In the genomic region with DNA sequence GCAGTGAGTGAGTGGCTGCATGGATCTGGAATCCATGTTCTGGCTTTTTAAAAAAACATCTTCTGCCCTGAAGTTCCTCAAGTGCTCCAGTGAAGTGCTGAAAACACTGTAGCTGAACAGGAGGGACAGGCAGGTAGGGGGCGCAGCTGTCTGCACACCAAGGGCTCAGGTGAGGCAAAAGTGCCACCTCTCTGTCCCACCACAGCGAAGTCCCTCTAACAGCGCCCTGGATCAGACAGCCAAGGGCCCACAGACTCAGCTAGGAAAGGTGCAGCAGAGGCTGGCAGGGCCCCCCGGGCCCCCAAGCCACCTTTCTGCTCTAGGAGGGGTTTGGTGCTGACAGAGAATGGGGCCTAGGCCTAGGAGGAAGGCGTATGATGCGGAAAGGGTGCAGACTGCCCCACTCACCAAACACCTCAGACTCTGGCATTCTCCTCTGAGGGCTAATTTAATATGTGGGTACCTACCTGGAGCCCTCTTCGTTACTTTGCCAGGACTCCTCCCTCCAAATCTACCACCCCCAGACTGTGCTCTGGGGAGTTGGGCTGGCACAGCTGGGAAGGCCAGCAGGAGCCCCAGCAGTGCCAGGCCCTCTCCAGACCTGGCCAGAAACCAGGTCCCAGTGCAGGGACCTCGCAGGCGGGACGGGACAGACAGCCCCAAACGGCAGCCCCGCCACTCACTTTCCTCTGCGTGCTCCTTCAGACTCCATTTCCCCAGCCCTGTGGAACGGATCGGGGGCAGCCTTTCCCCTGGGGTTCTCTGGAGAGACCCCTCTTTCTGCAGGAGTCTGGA, we compare ENCODE assay signal across 1 cellular context.
TF ChIP-seq lines count a peak whose summit lies in the region.

No MANE protein-coding gene starts in this region.

TF ChIP-seq in HepG2, 621 proteins besides CTCF, POLR2A, EP300 and RAD21 (continued from another document):
- TF ChIP-seq, protein P1, sequence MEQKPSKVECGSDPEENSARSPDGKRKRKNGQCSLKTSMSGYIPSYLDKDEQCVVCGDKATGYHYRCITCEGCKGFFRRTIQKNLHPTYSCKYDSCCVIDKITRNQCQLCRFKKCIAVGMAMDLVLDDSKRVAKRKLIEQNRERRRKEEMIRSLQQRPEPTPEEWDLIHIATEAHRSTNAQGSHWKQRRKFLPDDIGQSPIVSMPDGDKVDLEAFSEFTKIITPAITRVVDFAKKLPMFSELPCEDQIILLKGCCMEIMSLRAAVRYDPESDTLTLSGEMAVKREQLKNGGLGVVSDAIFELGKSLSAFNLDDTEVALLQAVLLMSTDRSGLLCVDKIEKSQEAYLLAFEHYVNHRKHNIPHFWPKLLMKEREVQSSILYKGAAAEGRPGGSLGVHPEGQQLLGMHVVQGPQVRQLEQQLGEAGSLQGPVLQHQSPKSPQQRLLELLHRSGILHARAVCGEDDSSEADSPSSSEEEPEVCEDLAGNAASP (CRISPR knock-in tag; IDR thresholded peaks at IDR 0.05; ENCODE audit: borderline replicate concordance): no peak
- no peak for TF ChIP-seq HDAC2 (CRISPR knock-in tag; IDR thresholded peaks at IDR 0.05)
- TF ChIP-seq, protein P2, sequence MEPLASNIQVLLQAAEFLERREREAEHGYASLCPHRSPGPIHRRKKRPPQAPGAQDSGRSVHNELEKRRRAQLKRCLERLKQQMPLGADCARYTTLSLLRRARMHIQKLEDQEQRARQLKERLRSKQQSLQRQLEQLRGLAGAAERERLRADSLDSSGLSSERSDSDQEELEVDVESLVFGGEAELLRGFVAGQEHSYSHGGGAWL (CRISPR knock-in tag; IDR thresholded peaks at IDR 0.05): no peak
- TF ChIP-seq, protein P3, sequence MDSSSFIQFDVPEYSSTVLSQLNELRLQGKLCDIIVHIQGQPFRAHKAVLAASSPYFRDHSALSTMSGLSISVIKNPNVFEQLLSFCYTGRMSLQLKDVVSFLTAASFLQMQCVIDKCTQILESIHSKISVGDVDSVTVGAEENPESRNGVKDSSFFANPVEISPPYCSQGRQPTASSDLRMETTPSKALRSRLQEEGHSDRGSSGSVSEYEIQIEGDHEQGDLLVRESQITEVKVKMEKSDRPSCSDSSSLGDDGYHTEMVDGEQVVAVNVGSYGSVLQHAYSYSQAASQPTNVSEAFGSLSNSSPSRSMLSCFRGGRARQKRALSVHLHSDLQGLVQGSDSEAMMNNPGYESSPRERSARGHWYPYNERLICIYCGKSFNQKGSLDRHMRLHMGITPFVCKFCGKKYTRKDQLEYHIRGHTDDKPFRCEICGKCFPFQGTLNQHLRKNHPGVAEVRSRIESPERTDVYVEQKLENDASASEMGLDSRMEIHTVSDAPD (CRISPR knock-in tag; IDR thresholded peaks at IDR 0.05): no peak
